18 cellular contexts compared by ENCODE assay signal in genomic region chr13:52156724-52157251, GRCh38. TPM values are rescaled to one million over a fixed set of nuclear protein-coding genes. Genes with fewer than 3 reads are reported as not detected.
DNase-seq lines count a peak whose midpoint lies in the region; ATAC-seq and TF ChIP-seq lines count a peak whose summit lies in the region.
"Had no signal": no experiment of that assay in that cellular context is flagged by ENCODE, and none has a peak within 500 bp of the region (broad histone marks: within the 10 kb centered on the region; RNA-seq: fewer than 3 reads in every experiment).

No MANE protein-coding gene starts in this region.

- H3K36me3 Mint-ChIP-seq in activated CD4-positive, alpha-beta T cell treated with anti-CD3 and anti-CD28 coated beads for 36 hours (ENCODE audit: low read depth) = no peaks in the 10 kb centered on the region
- H3K36me3 Mint-ChIP-seq in stimulated activated memory B cell treated with anti-CD40 and anti-IgM and Interleukin-4, amounts not matched to agents 10 μg/mL and 1 μg/mL and 100 μg/mL, for 72 hours = peaks cover 17% of the 10 kb centered on the region

- no peaks in the 10 kb centered on the region for H3K9me3 Mint-ChIP-seq in activated CD4-positive, alpha-beta T cell treated with anti-CD3 and anti-CD28 coated beads for 36 hours (ENCODE audit: low read depth)
- H3K9me3 Mint-ChIP-seq in stimulated activated memory B cell treated with anti-CD40 and anti-IgM and Interleukin-4, amounts not matched to agents 10 μg/mL and 1 μg/mL and 100 μg/mL, for 72 hours = no peaks in the 10 kb centered on the region
- no peaks in the 10 kb centered on the region for H3K9me3 Mint-ChIP-seq in stimulated activated naive CD8-positive, alpha-beta T cell treated with anti-CD3 and anti-CD28 coated beads, Interleukin-15, amount 100 ng/mL, for 72 hours

- intact Hi-C loops in activated CD4-positive, alpha-beta T cell treated with anti-CD3 and anti-CD28 coated beads for 36 hours (cut with DNase I, micrococcal nuclease) = no loop called here

- H3K4me1 Mint-ChIP-seq in activated CD4-positive, alpha-beta T cell treated with anti-CD3 and anti-CD28 coated beads for 36 hours = peaks cover 23% of the 10 kb centered on the region
- H3K4me1 Mint-ChIP-seq in stimulated activated memory B cell treated with anti-CD40 and anti-IgM and Interleukin-4, amounts not matched to agents 10 μg/mL and 1 μg/mL and 100 μg/mL, for 72 hours = peaks cover 35% of the 10 kb centered on the region
- H3K4me1 Mint-ChIP-seq in stimulated activated naive CD8-positive, alpha-beta T cell treated with anti-CD3 and anti-CD28 coated beads, Interleukin-15, amount 100 ng/mL, for 72 hours = peaks cover 22% of the 10 kb centered on the region

- no peak for TF ChIP-seq CTCF in fibroblast of villous mesenchyme (IDR thresholded peaks at IDR 0.05; ENCODE audit: insufficient read depth, low read depth, low read length)

- CTCF ChIA-PET in activated CD4-positive, alpha-beta T cell treated with anti-CD3 and anti-CD28 coated beads for 36 hours (lab: Charles Lee) = interaction anchor here (0.8 to 1.5 kb wide), 8 partner anchors 10 to 341 kb away, joined by 3 to 5 read pairs (median 4); partner anchors contain the start of gene ALG11

- H3K4me3 ChIP-seq in fibroblast of villous mesenchyme (ENCODE audit: low read depth, low read length) = no peak overlapping the region
- H3K4me3 ChIP-seq: esophagus squamous epithelium, left lung, Peyer's patch, skin epidermis had no signal

- DNase-seq in activated CD4-positive, alpha-beta T cell treated with anti-CD3 and anti-CD28 coated beads for 36 hours = no peak
- DNase-seq in activated CD4-positive, alpha-beta T cell treated with anti-CD3 and anti-CD28 coated beads, Interleukin-2, amount 50 U/mL, for 4 hours = no peak
- DNase-seq in amniotic epithelial cell (ENCODE audit: low read depth) (peak; percentile 63), fibroblast of villous mesenchyme (ENCODE audit: low read depth) (peak; percentile 10)
- DNase-seq in stimulated activated naive CD8-positive, alpha-beta T cell treated with anti-CD3 and anti-CD28 coated beads, Interleukin-15, amount 100 ng/mL, for 72 hours = no peak
- DNase-seq: activated CD4-positive, alpha-beta T cell treated with anti-CD3 and anti-CD28 coated beads, Interleukin-2, amount 50 U/mL, for 48 hours; activated effector memory CD4-positive, alpha-beta T cell treated with Interleukin-2 at 50 U/mL for 16 hours; cerebellar nuclear complex; DMS 273 treated with DMSO at 0.1 percent for 48 hours; esophagus squamous epithelium; left lung; NCI-H187; NCI-H69; Peyer's patch had no signal

- POLR2A ChIA-PET in activated CD4-positive, alpha-beta T cell treated with anti-CD3 and anti-CD28 coated beads for 36 hours (lab: Charles Lee) = no interaction called here

- H3K27me3 Mint-ChIP-seq in activated CD4-positive, alpha-beta T cell treated with anti-CD3 and anti-CD28 coated beads for 36 hours = no peaks in the 10 kb centered on the region
- H3K27me3 Mint-ChIP-seq in stimulated activated memory B cell treated with anti-CD40 and anti-IgM and Interleukin-4, amounts not matched to agents 10 μg/mL and 1 μg/mL and 100 μg/mL, for 72 hours = no peaks in the 10 kb centered on the region
- H3K27me3 Mint-ChIP-seq in stimulated activated naive CD8-positive, alpha-beta T cell treated with anti-CD3 and anti-CD28 coated beads, Interleukin-15, amount 100 ng/mL, for 72 hours = peaks cover 22% of the 10 kb centered on the region

- ATAC-seq in activated CD4-positive, alpha-beta T cell treated with anti-CD3 and anti-CD28 coated beads for 36 hours = no peak
- ATAC-seq in stimulated activated memory B cell treated with anti-CD40 and anti-IgM and Interleukin-4, amounts not matched to agents 10 μg/mL and 1 μg/mL and 100 μg/mL, for 72 hours = no peak
- ATAC-seq in stimulated activated naive CD8-positive, alpha-beta T cell treated with anti-CD3 and anti-CD28 coated beads, Interleukin-15, amount 100 ng/mL, for 72 hours = no peak
- ATAC-seq in HG02885 (IDR thresholded peaks at IDR 0.05; ENCODE audit: poor library complexity, unreplicated experiment) = no peak
- no peak for ATAC-seq in GM21515 (IDR thresholded peaks at IDR 0.05; ENCODE audit: unreplicated experiment)
- ATAC-seq: left lung had no signal

- peak overlapping the region; percentile 16 for H3K27ac Mint-ChIP-seq in activated CD4-positive, alpha-beta T cell treated with anti-CD3 and anti-CD28 coated beads for 36 hours
- peak overlapping the region; percentile 22 for H3K27ac Mint-ChIP-seq in stimulated activated memory B cell treated with anti-CD40 and anti-IgM and Interleukin-4, amounts not matched to agents 10 μg/mL and 1 μg/mL and 100 μg/mL, for 72 hours
- no peak overlapping the region for H3K27ac Mint-ChIP-seq in stimulated activated naive CD8-positive, alpha-beta T cell treated with anti-CD3 and anti-CD28 coated beads, Interleukin-15, amount 100 ng/mL, for 72 hours

- no peak overlapping the region for H3K4me3 Mint-ChIP-seq in activated CD4-positive, alpha-beta T cell treated with anti-CD3 and anti-CD28 coated beads for 36 hours
- no peak overlapping the region for H3K4me3 Mint-ChIP-seq in stimulated activated memory B cell treated with anti-CD40 and anti-IgM and Interleukin-4, amounts not matched to agents 10 μg/mL and 1 μg/mL and 100 μg/mL, for 72 hours
- H3K4me3 Mint-ChIP-seq in stimulated activated naive CD8-positive, alpha-beta T cell treated with anti-CD3 and anti-CD28 coated beads, Interleukin-15, amount 100 ng/mL, for 72 hours = no peak overlapping the region

RNA-seq across cellular contexts. Expression of gene NEK3, which starts 2.6 kb away (rescaled TPM):
- 10 to 100 TPM; 10.5 to 12.0 TPM for total RNA-seq in activated CD4-positive, alpha-beta T cell treated with anti-CD3 and anti-CD28 coated beads for 36 hours
- total RNA-seq in fibroblast of villous mesenchyme = 9.1 and 10.3 TPM in 2 replicates

RNA-seq across cellular contexts. Expression of gene NEK5, which starts 27.9 kb away (rescaled TPM):
- total RNA-seq in activated CD4-positive, alpha-beta T cell treated with anti-CD3 and anti-CD28 coated beads for 36 hours = under 1 TPM; 0.16 to 0.44 TPM
- under 0.01 TPM in 2 replicates for total RNA-seq in fibroblast of villous mesenchyme

Comparison
In these comparisons a context has a peak if more than half of its experiments do, and no peak if none do; other contexts are left out.
1. DNase-seq: peak in amniotic epithelial cell (single experiment) and fibroblast of villous mesenchyme (single experiment); none in activated CD4-positive, alpha-beta T cell treated with anti-CD3 and anti-CD28 coated beads for 36 hours (single experiment), activated CD4-positive, alpha-beta T cell treated with anti-CD3 and anti-CD28 coated beads, Interleukin-2, amount 50 U/mL, for 4 hours (0 of 2) and stimulated activated naive CD8-positive, alpha-beta T cell treated with anti-CD3 and anti-CD28 coated beads, Interleukin-15, amount 100 ng/mL, for 72 hours (0 of 2).
2. H3K27ac Mint-ChIP-seq: peak in activated CD4-positive, alpha-beta T cell treated with anti-CD3 and anti-CD28 coated beads for 36 hours (single experiment) and stimulated activated memory B cell treated with anti-CD40 and anti-IgM and Interleukin-4, amounts not matched to agents 10 μg/mL and 1 μg/mL and 100 μg/mL, for 72 hours (single experiment); none in stimulated activated naive CD8-positive, alpha-beta T cell treated with anti-CD3 and anti-CD28 coated beads, Interleukin-15, amount 100 ng/mL, for 72 hours (0 of 2).